1 cellular context compared by ENCODE assay signal in genomic region chr1:15428815-15429435, GRCh38.
TF ChIP-seq lines count a peak whose summit lies in the region.

No MANE protein-coding gene starts in this region.

TF ChIP-seq in GM12878, 131 proteins besides CTCF, POLR2A, EP300 and RAD21:
- TF ChIP-seq SMARCA5 (IDR thresholded peaks at IDR 0.05) (no peak), REST (IDR thresholded peaks at IDR 0.05; ENCODE audit: low read depth, low read length) (no peak), FOXM1 (IDR thresholded peaks at IDR 0.05; ENCODE audit: low read depth, low read length) (no peak), PBX3 (IDR thresholded peaks at IDR 0.05; ENCODE audit: insufficient replicate concordance, low read depth, low read length) (no peak), EZH2 (IDR thresholded peaks at IDR 0.05; ENCODE audit: borderline replicate concordance, control insufficient read depth, low read depth, low read length) (no peak), WRNIP1 (IDR thresholded peaks at IDR 0.05; ENCODE audit: borderline replicate concordance, low read depth, low read length) (no peak), HDAC6 (IDR thresholded peaks at IDR 0.05; ENCODE audit: unreplicated experiment) (no peak), NBN (IDR thresholded peaks at IDR 0.05) (no peak), BCL3 (IDR thresholded peaks at IDR 0.05; ENCODE audit: borderline replicate concordance, insufficient read depth, low read depth, low read length, poor library complexity, severe bottlenecking) (no peak), BACH1 (IDR thresholded peaks at IDR 0.05; ENCODE audit: borderline replicate concordance) (no peak), KAT2A (conservative IDR thresholded peaks at IDR 0.05; ENCODE audit: control insufficient read depth, low read depth, low read length) (no peak), RELA (IDR thresholded peaks at IDR 0.05; ENCODE audit: borderline replicate concordance, partially characterized antibody) (no peak), GATAD2B (conservative IDR thresholded peaks at IDR 0.05; ENCODE audit: low read depth) (no peak), HCFC1 (IDR thresholded peaks at IDR 0.05; ENCODE audit: low read length) (no peak), NRF1 (conservative IDR thresholded peaks at IDR 0.05; ENCODE audit: low read depth, low read length) (no peak), E2F8 (IDR thresholded peaks at IDR 0.05; ENCODE audit: low read depth, partially characterized antibody) (no peak), NR2C2 (IDR thresholded peaks at IDR 0.05; ENCODE audit: borderline replicate concordance, control insufficient read depth, insufficient read length, low read depth) (no peak)
